In the genomic region with DNA sequence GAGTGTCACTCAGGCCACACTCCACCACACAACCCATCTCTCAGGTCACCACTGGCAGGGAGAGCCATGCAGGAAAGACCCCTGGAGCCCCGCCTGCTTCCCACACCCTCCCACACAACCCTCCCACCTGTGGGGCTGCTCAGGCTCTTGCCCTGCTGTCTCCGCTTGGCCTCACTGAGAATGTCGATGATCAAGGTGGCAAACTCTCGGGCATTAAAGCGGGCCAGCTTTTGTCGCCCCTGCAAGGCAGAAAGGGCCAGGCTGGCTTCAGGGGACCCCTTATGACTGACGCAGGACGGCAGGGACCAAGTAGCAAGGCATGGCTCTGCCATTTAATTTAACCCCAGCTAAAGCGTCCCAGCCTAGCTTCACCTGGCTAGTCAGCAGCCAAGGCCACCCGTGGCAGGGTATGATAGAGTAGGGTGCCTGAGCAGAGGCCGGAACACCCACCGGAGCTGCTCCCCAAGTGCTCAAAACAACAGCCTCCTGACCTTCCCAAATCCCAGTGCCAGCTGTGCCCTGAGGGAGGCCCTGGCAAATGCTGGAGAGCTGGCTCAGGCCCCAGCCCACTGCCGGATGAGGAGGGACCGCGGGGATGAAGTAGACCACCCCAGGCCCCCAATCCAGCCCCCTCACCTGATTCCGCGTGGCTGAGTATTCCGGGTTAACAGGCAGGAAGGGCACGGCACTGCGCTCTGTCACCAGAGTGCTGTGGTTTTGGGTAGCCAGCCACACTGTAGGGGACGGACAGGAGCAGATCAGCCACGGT, we compare ENCODE assay signal across 1 cellular context.
TF ChIP-seq lines count a peak whose summit lies in the region.

No MANE protein-coding gene starts in this region.

TF ChIP-seq in WTC11, 78 proteins besides CTCF, POLR2A, EP300 and RAD21 (continued from another document):
- TF ChIP-seq, protein P1, sequence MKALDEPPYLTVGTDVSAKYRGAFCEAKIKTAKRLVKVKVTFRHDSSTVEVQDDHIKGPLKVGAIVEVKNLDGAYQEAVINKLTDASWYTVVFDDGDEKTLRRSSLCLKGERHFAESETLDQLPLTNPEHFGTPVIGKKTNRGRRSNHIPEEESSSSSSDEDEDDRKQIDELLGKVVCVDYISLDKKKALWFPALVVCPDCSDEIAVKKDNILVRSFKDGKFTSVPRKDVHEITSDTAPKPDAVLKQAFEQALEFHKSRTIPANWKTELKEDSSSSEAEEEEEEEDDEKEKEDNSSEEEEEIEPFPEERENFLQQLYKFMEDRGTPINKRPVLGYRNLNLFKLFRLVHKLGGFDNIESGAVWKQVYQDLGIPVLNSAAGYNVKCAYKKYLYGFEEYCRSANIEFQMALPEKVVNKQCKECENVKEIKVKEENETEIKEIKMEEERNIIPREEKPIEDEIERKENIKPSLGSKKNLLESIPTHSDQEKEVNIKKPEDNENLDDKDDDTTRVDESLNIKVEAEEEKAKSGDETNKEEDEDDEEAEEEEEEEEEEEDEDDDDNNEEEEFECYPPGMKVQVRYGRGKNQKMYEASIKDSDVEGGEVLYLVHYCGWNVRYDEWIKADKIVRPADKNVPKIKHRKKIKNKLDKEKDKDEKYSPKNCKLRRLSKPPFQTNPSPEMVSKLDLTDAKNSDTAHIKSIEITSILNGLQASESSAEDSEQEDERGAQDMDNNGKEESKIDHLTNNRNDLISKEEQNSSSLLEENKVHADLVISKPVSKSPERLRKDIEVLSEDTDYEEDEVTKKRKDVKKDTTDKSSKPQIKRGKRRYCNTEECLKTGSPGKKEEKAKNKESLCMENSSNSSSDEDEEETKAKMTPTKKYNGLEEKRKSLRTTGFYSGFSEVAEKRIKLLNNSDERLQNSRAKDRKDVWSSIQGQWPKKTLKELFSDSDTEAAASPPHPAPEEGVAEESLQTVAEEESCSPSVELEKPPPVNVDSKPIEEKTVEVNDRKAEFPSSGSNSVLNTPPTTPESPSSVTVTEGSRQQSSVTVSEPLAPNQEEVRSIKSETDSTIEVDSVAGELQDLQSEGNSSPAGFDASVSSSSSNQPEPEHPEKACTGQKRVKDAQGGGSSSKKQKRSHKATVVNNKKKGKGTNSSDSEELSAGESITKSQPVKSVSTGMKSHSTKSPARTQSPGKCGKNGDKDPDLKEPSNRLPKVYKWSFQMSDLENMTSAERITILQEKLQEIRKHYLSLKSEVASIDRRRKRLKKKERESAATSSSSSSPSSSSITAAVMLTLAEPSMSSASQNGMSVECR (CRISPR knock-in tag; IDR thresholded peaks at IDR 0.05; ENCODE audit: borderline replicate concordance), result 0 out of 2 replicates have a peak, but pooled peaks have one; percentile 22
